In genomic region chr17:42832934-42833770, GRCh38 we compare ENCODE assay signal across 8 cellular contexts. TPM values are rescaled to one million over a fixed set of nuclear protein-coding genes. Genes with fewer than 3 reads are reported as not detected.
DNase-seq lines count a peak whose midpoint lies in the region; TF ChIP-seq lines count a peak whose summit lies in the region.

A gene with protein sequence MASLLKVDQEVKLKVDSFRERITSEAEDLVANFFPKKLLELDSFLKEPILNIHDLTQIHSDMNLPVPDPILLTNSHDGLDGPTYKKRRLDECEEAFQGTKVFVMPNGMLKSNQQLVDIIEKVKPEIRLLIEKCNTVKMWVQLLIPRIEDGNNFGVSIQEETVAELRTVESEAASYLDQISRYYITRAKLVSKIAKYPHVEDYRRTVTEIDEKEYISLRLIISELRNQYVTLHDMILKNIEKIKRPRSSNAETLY (plus strand): TSS chr17:42833397. CDS start chr17:42833632, 235 bp downstream.

- H3K27ac ChIP-seq in ovary (peak within 1 kb of the TSS; percentile 56 to 82), thymus (ENCODE audit: low read depth) (peak within 1 kb of the TSS; percentile 74)

- H3K4me3 Mint-ChIP-seq in HFFc6 (peak within 1 kb of the TSS; percentile 98), glutamatergic neuron (ENCODE audit: unreplicated experiment) (peak within 1 kb of the TSS; percentile 85)
- peak within 1 kb of the TSS; percentile 87 for H3K4me3 Mint-ChIP-seq in activated naive CD8-positive, alpha-beta T cell

- peak; percentile 25; the same call in 1 of the 2 replicates for TF ChIP-seq CTCF in HFFc6 (IDR thresholded peaks at IDR 0.05)
- no peak for TF ChIP-seq CTCF in glutamatergic neuron (IDR thresholded peaks at IDR 0.05; ENCODE audit: partially characterized antibody, unreplicated experiment)
- TF ChIP-seq CTCF in ovary (IDR thresholded peaks at IDR 0.05): no peak

- H3K27me3 Mint-ChIP-seq in HFFc6 (ENCODE audit: insufficient read depth): peaks cover 5% of the 10 kb centered on the region; the same call in 1 of the 2 replicates
- H3K27me3 Mint-ChIP-seq in activated naive CD8-positive, alpha-beta T cell: no peaks in the 10 kb centered on the region
- H3K27me3 Mint-ChIP-seq in glutamatergic neuron (ENCODE audit: unreplicated experiment): no peaks in the 10 kb centered on the region

- TF ChIP-seq EP300 in ovary (IDR thresholded peaks at IDR 0.05): no peak

- no peaks in the 10 kb centered on the region for H3K36me3 ChIP-seq in ovary
- H3K36me3 ChIP-seq in thymus (ENCODE audit: control insufficient read depth, insufficient read depth): peaks cover 20% of the 10 kb centered on the region

- H3K9me3 ChIP-seq in ovary (no peaks in the 10 kb centered on the region), thymus (ENCODE audit: control insufficient read depth) (no peaks in the 10 kb centered on the region)

- H3K4me1 Mint-ChIP-seq in HFFc6 (ENCODE audit: low read depth) (peaks cover 21% of the 10 kb centered on the region), glutamatergic neuron (ENCODE audit: low read depth, unreplicated experiment) (peaks cover 9% of the 10 kb centered on the region)
- peaks cover 24% of the 10 kb centered on the region for H3K4me1 Mint-ChIP-seq in activated naive CD8-positive, alpha-beta T cell (ENCODE audit: low read depth)

- H3K4me3 ChIP-seq in GM08714 (ENCODE audit: low read length): peak within 1 kb of the TSS; percentile 95
- peak within 1 kb of the TSS; percentile 74 for H3K4me3 ChIP-seq in ovary
- peak within 1 kb of the TSS; percentile 65 for H3K4me3 ChIP-seq in thymus (ENCODE audit: low read length)

- intact Hi-C loops in ovary (cut with DNase I): no loop called here

- 0 to 1% (median 0%) methylated on average over 59 to 71 of the region's 71 CpGs for WGBS in ovary, 3 donors
- WGBS in thymus: under 1% methylated on average over 71 of the region's 71 CpGs

- no peaks in the 10 kb centered on the region for H3K4me1 ChIP-seq in ovary (ENCODE audit: insufficient read depth)
- H3K4me1 ChIP-seq in thymus (ENCODE audit: control insufficient read depth, insufficient read depth, low read length): peaks cover 8% of the 10 kb centered on the region

- TF ChIP-seq POLR2A in ovary (IDR thresholded peaks at IDR 0.05): peak; percentile 86

- H3K9me3 Mint-ChIP-seq in HFFc6 (no peaks in the 10 kb centered on the region), glutamatergic neuron (ENCODE audit: unreplicated experiment) (peaks cover 7% of the 10 kb centered on the region)
- H3K9me3 Mint-ChIP-seq in activated naive CD8-positive, alpha-beta T cell (ENCODE audit: low read depth): no peaks in the 10 kb centered on the region

- H3K27me3 ChIP-seq in ovary: no peaks in the 10 kb centered on the region
- H3K27me3 ChIP-seq in thymus (ENCODE audit: control insufficient read depth, insufficient read depth): no peaks in the 10 kb centered on the region

- H3K36me3 Mint-ChIP-seq in HFFc6 (ENCODE audit: low read depth) (peaks cover 16% of the 10 kb centered on the region; the same call in 1 of the 2 replicates), glutamatergic neuron (ENCODE audit: unreplicated experiment) (no peaks in the 10 kb centered on the region)
- peaks cover 3% of the 10 kb centered on the region for H3K36me3 Mint-ChIP-seq in activated naive CD8-positive, alpha-beta T cell

- H3K27ac Mint-ChIP-seq in HFFc6 (peak within 1 kb of the TSS; percentile 99), glutamatergic neuron (ENCODE audit: unreplicated experiment) (peak within 1 kb of the TSS; percentile 63)
- peak within 1 kb of the TSS; percentile 98 for H3K27ac Mint-ChIP-seq in activated naive CD8-positive, alpha-beta T cell

- DNase-seq in HFFc6: peak; percentile 85
- peak; percentile 71 for DNase-seq in NCI-H1048 (lab: John Stamatoyannopoulos, UW)
- DNase-seq in SKM-1 treated with dmso at 0.1 percent for 144 hours (lab: John Stamatoyannopoulos, UW; ENCODE audit: unreplicated experiment): peak; percentile 91
- peak; percentile 92 for DNase-seq in glutamatergic neuron
- DNase-seq in ovary: peak; percentile 86 to 92 (median 89)

RNA-seq across cellular contexts. Expression of the gene that starts here (rescaled TPM):
- 100 to 1,000 TPM; 153 to 184 (median 162) TPM for total RNA-seq in HFFc6 (2021; fragmentation: NEBNext Ultra II Directional; extraction: Animal tissue kit (Norgen Biotek cat#: 25700))
- 127 TPM for total RNA-seq in glutamatergic neuron (ENCODE audit: unreplicated experiment)
- 10 to 100 TPM; 28.6 to 85.8 (median 61.9) TPM for total RNA-seq in ovary
- polyA plus RNA-seq in ovary: 100 to 1,000 TPM in 1 of 2 donors, 10 to 100 TPM in 1; 31.7 to 118 TPM
- 35.0 TPM for polyA plus RNA-seq in thymus

Comparison
In these comparisons a context has a peak if more than half of its experiments do, and no peak if none do; other contexts are left out.
1. Peak in every context shown above with its lines: DNase-seq, H3K4me3 ChIP-seq and H3K27ac ChIP-seq.